In the genomic region with DNA sequence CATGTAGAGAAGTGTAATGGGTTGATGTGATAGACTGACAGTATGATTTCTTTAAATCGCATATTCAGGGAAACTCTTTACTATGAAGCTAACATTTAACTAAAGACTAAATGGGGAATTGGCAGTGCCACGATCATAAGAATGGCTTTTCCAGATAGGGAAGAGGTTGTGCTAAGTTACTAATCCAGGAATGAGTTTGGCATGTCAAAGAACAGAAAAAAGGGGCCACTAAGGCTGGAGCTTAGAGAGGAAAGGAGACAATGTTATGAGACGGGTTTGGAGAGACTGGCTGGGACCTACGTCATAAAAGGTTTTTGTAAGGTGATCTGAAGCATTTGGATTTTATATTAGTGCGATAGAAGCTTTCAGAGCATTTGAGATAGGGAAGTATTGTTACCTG, we compare ENCODE assay signal across 31 cellular contexts. TPM values are rescaled to one million over a fixed set of nuclear protein-coding genes. Genes with fewer than 3 reads are reported as not detected.
DNase-seq lines count a peak whose midpoint lies in the region; ATAC-seq and TF ChIP-seq lines count a peak whose summit lies in the region.
"Had no signal": no experiment of that assay in that cellular context is flagged by ENCODE, and none has a peak within 500 bp of the region (broad histone marks: within the 10 kb centered on the region; RNA-seq: fewer than 3 reads in every experiment).

No MANE protein-coding gene starts in this region.

- H3K4me2 ChIP-seq in neural progenitor cell: no peak overlapping the region
- H3K4me2 ChIP-seq: A549; BLaER1 treated with 17β-estradiol and CSF1 and Interleukin-3, amounts not matched to agents 10 nM and 100 nM; PC-9 had no signal

- H3K4me3 ChIP-seq in CD4-positive, CD25-positive, alpha-beta regulatory T cell (ENCODE audit: low read depth, low read length): no peak overlapping the region
- no peak overlapping the region for H3K4me3 ChIP-seq in neural progenitor cell
- H3K4me3 ChIP-seq: A549; BLaER1 treated with 17β-estradiol and CSF1 and Interleukin-3, amounts not matched to agents 10 nM and 100 nM; GM12878; PC-9; SJCRH30 had no signal

- no peak overlapping the region for H3K4me3 Mint-ChIP-seq in CD4-positive, CD25-positive, alpha-beta regulatory T cell
- H3K4me3 Mint-ChIP-seq in Calu3 (ENCODE audit: low read depth, unreplicated experiment): no peak overlapping the region
- H3K4me3 Mint-ChIP-seq in activated T-helper 17 cell treated with anti-CD3 and anti-CD28 coated beads, Interleukin-2, amount 50 U/mL, for 72 hours: no peak overlapping the region
- H3K4me3 Mint-ChIP-seq in neural progenitor cell: no peak overlapping the region
- H3K4me3 Mint-ChIP-seq: CD4-positive, alpha-beta memory T cell had no signal

- peaks cover 0 to 9% (median 6%) of the 10 kb centered on the region in 4 donors for H3K4me1 Mint-ChIP-seq in CD4-positive, CD25-positive, alpha-beta regulatory T cell
- H3K4me1 Mint-ChIP-seq in Calu3 (ENCODE audit: low read depth, unreplicated experiment) (peaks cover 8% of the 10 kb centered on the region), neural progenitor cell (peaks cover 3% of the 10 kb centered on the region)
- H3K4me1 Mint-ChIP-seq in activated T-helper 17 cell treated with anti-CD3 and anti-CD28 coated beads, Interleukin-2, amount 50 U/mL, for 72 hours: no peaks in the 10 kb centered on the region

- CTCF ChIA-PET in Calu3 (lab: Charles Lee): no interaction called here

- no peaks in the 10 kb centered on the region for H3K9me3 ChIP-seq in CD4-positive, CD25-positive, alpha-beta regulatory T cell (ENCODE audit: control insufficient read depth in 2 of 2, low read length in 2 of 2)
- H3K9me3 ChIP-seq in neural progenitor cell (ENCODE audit: low read depth): no peaks in the 10 kb centered on the region
- H3K9me3 ChIP-seq: A549, SJCRH30 had no signal

- peaks cover 27% of the 10 kb centered on the region for H3K36me3 Mint-ChIP-seq in CD4-positive, CD25-positive, alpha-beta regulatory T cell
- H3K36me3 Mint-ChIP-seq in Calu3 (ENCODE audit: insufficient read depth, unreplicated experiment): peaks cover 27% of the 10 kb centered on the region
- H3K36me3 Mint-ChIP-seq in activated T-helper 17 cell treated with anti-CD3 and anti-CD28 coated beads, Interleukin-2, amount 50 U/mL, for 72 hours (ENCODE audit: low read depth): peaks cover 81% of the 10 kb centered on the region
- H3K36me3 Mint-ChIP-seq in neural progenitor cell: peaks cover 49% of the 10 kb centered on the region

- no peak for DNase-seq in CD4-positive, CD25-positive, alpha-beta regulatory T cell
- DNase-seq in Calu3 (no peak), neural progenitor cell (ENCODE audit: low spot score) (peak; percentile 5), islet precursor cell (no peak), H4 (ENCODE audit: low spot score) (no peak), HK-2 (ENCODE audit: unreplicated experiment) (no peak)
- DNase-seq: AML-193; CD4-positive, alpha-beta memory T cell; COR-L47; DMS 273 treated with DMSO at 0.1 percent for 48 hours; DMS79; EL; GDM1; H7; KBM-7; MV-4-11; NCI-H1105 treated with DMSO at 0.1 percent for 48 hours; NCI-H146; NCI-H1930; NCI-H2107; NCI-H446; NCI-H524 treated with DMSO at 0.1 percent for 48 hours; NCI-H774; NK-92 treated with Interleukin-12 subunit alpha and Interleukin-12 subunit beta, amount 100 ng/mL, for 24 hours; PC-9; SJCRH30 had no signal

- peaks cover 43% of the 10 kb centered on the region for H3K36me3 ChIP-seq in CD4-positive, CD25-positive, alpha-beta regulatory T cell (ENCODE audit: control insufficient read depth, insufficient read depth, low read length)
- peaks cover 28% of the 10 kb centered on the region for H3K36me3 ChIP-seq in neural progenitor cell

- H3K27me3 Mint-ChIP-seq in CD4-positive, CD25-positive, alpha-beta regulatory T cell: no peaks in the 10 kb centered on the region
- no peaks in the 10 kb centered on the region for H3K27me3 Mint-ChIP-seq in Calu3 (ENCODE audit: unreplicated experiment)
- no peaks in the 10 kb centered on the region for H3K27me3 Mint-ChIP-seq in activated T-helper 17 cell treated with anti-CD3 and anti-CD28 coated beads, Interleukin-2, amount 50 U/mL, for 72 hours
- H3K27me3 Mint-ChIP-seq in neural progenitor cell (ENCODE audit: insufficient read depth, low read depth): no peaks in the 10 kb centered on the region
- H3K27me3 Mint-ChIP-seq: CD4-positive, alpha-beta memory T cell had no signal

- no peaks in the 10 kb centered on the region for H3K27me3 ChIP-seq in CD4-positive, CD25-positive, alpha-beta regulatory T cell (ENCODE audit: control insufficient read depth, insufficient read depth, low read length)
- H3K27me3 ChIP-seq in neural progenitor cell: no peaks in the 10 kb centered on the region
- H3K27me3 ChIP-seq: BLaER1 treated with 17β-estradiol and CSF1 and Interleukin-3, amounts not matched to agents 10 nM and 100 nM; SJCRH30 had no signal

- H2AFZ ChIP-seq in neural progenitor cell (replicated peaks): no peak overlapping the region
- H2AFZ ChIP-seq: PC-9 had no signal

- no peak for ATAC-seq in CD4-positive, CD25-positive, alpha-beta regulatory T cell (ENCODE audit: low read depth in 2 of 2)
- ATAC-seq in activated T-helper 17 cell treated with anti-CD3 and anti-CD28 coated beads, Interleukin-2, amount 50 U/mL, for 72 hours (replicated peaks): no peak
- ATAC-seq: A549, GM12878, Right ventricle myocardium inferior had no signal

- peaks cover 4% of the 10 kb centered on the region for H4K20me1 ChIP-seq in neural progenitor cell (ENCODE audit: low read depth)

- H3K79me2 ChIP-seq in neural progenitor cell (ENCODE audit: low read depth): peaks cover 10% of the 10 kb centered on the region

- intact Hi-C loops in Calu3 (cut with micrococcal nuclease; ENCODE audit: unreplicated experiment): no loop called here

- peaks cover 0 to 5% (median 0%) of the 10 kb centered on the region in 7 donors for H3K9me3 Mint-ChIP-seq in CD4-positive, CD25-positive, alpha-beta regulatory T cell
- no peaks in the 10 kb centered on the region for H3K9me3 Mint-ChIP-seq in Calu3 (ENCODE audit: low read depth, unreplicated experiment)
- no peaks in the 10 kb centered on the region for H3K9me3 Mint-ChIP-seq in activated T-helper 17 cell treated with anti-CD3 and anti-CD28 coated beads, Interleukin-2, amount 50 U/mL, for 72 hours
- no peaks in the 10 kb centered on the region for H3K9me3 Mint-ChIP-seq in neural progenitor cell
- H3K9me3 Mint-ChIP-seq: CD4-positive, alpha-beta memory T cell had no signal

- H3F3A ChIP-seq in neural progenitor cell (ENCODE audit: low read depth): peaks cover 8% of the 10 kb centered on the region

- no peak for TF ChIP-seq CTCF in Calu3 (IDR thresholded peaks at IDR 0.05; ENCODE audit: unreplicated experiment)
- TF ChIP-seq CTCF in neural progenitor cell (IDR thresholded peaks at IDR 0.05): no peak

- no peak overlapping the region for H3K27ac ChIP-seq in CD4-positive, CD25-positive, alpha-beta regulatory T cell (ENCODE audit: insufficient read depth, low read length, poor library complexity, severe bottlenecking)
- H3K27ac ChIP-seq in neural progenitor cell: peak overlapping the region; percentile 60
- H3K27ac ChIP-seq: A549; BLaER1 treated with 17β-estradiol and CSF1 and Interleukin-3, amounts not matched to agents 10 nM and 100 nM; SJCRH30 had no signal

- no peaks in the 10 kb centered on the region for H3K4me1 ChIP-seq in CD4-positive, CD25-positive, alpha-beta regulatory T cell (ENCODE audit: control insufficient read depth, insufficient read depth, low read length, poor library complexity, severe bottlenecking)
- H3K4me1 ChIP-seq in neural progenitor cell: peaks cover 21% of the 10 kb centered on the region
- H3K4me1 ChIP-seq: A549; BLaER1 treated with 17β-estradiol and CSF1 and Interleukin-3, amounts not matched to agents 10 nM and 100 nM; SJCRH30 had no signal

- no TSS peak for BruUV-seq in Calu3 (replicated peaks; lab: Mats Ljungman, UMichigan)

- no peak overlapping the region for H3K9ac ChIP-seq in neural progenitor cell
- H3K9ac ChIP-seq: BLaER1 treated with 17β-estradiol and CSF1 and Interleukin-3, amounts not matched to agents 10 nM and 100 nM had no signal

- H3K27ac Mint-ChIP-seq in CD4-positive, CD25-positive, alpha-beta regulatory T cell: peak overlapping the region; percentile 7 to 59 (median 11)
- peak overlapping the region; percentile 5 for H3K27ac Mint-ChIP-seq in Calu3 (ENCODE audit: unreplicated experiment)
- H3K27ac Mint-ChIP-seq in activated T-helper 17 cell treated with anti-CD3 and anti-CD28 coated beads, Interleukin-2, amount 50 U/mL, for 72 hours: peak overlapping the region; percentile 52
- H3K27ac Mint-ChIP-seq in neural progenitor cell: no peak overlapping the region

RNA-seq across cellular contexts. Expression of gene SENP6, which starts 40.6 kb away (rescaled TPM):
- 99.4 TPM for total RNA-seq in CD4-positive, CD25-positive, alpha-beta regulatory T cell
- 10 to 100 TPM; 35.1 to 52.9 (median 39.9) TPM for polyA plus RNA-seq in CD4-positive, CD25-positive, alpha-beta regulatory T cell
- total RNA-seq in Calu3 (2022) (76.2 and 93.6 TPM in 2 replicates), neural progenitor cell (ENCODE audit: low replicate concordance) (108 and 202 TPM in 2 replicates)
- total RNA-seq in activated T-helper 17 cell treated with anti-CD3 and anti-CD28 coated beads, Interleukin-2, amount 50 U/mL, for 72 hours: 10 to 100 TPM; 60.0 to 68.3 TPM
- total RNA-seq in H4 (2014; rRNA removed; shearing (Covaris generic)): 42.7 and 63.4 TPM in 2 replicates
